In genomic region chr3:97970929-97971460, GRCh38 we compare ENCODE assay signal across 8 cellular contexts. TPM values are rescaled to one million over a fixed set of nuclear protein-coding genes. Genes with fewer than 3 reads are reported as not detected.
DNase-seq lines count a peak whose midpoint lies in the region; ATAC-seq and TF ChIP-seq lines count a peak whose summit lies in the region.

No MANE protein-coding gene starts in this region.

- TF ChIP-seq RAD21 in liver (IDR thresholded peaks at IDR 0.05): no peak

- DNase-seq in left ventricle myocardium inferior: no peak
- no peak for DNase-seq in Right ventricle myocardium inferior (ENCODE audit: missing footprints)
- no peak for DNase-seq in activated T-helper 1 cell treated with anti-CD3 and anti-CD28 coated beads, Interleukin-12 subunit alpha, Interleukin-12 subunit beta, Interleukin-2, Interleukin-4 antibody, amounts not matched to agents 30 ng/mL and 10 ng/mL and 1 ng/mL, durations not matched to agents 14 hours and 24 hours and 36 hours (ENCODE audit: low spot score)
- no peak for DNase-seq in stimulated activated CD4-positive, alpha-beta T cell treated with anti-CD3 and anti-CD28 coated beads, Interleukin-2, amount 100 ng/mL, for 48 hours
- no peak for DNase-seq in pons (ENCODE audit: low spot score)
- DNase-seq in stimulated activated CD4-positive, alpha-beta T cell treated with anti-CD3 and anti-CD28 coated beads, Interleukin-4, amount 100 ng/mL, for 24 hours: no peak
- DNase-seq in AG08396 (ENCODE audit: low spot score): no peak

- peaks cover 95% of the 10 kb centered on the region for H3K4me1 Mint-ChIP-seq in activated T-helper 1 cell treated with anti-CD3 and anti-CD28 coated beads, Interleukin-12 subunit alpha, Interleukin-12 subunit beta, Interleukin-2, Interleukin-4 antibody, amounts not matched to agents 30 ng/mL and 10 ng/mL and 1 ng/mL, durations not matched to agents 14 hours and 24 hours and 36 hours (ENCODE audit: low read depth)

- H3K4me3 Mint-ChIP-seq in activated T-helper 1 cell treated with anti-CD3 and anti-CD28 coated beads, Interleukin-12 subunit alpha, Interleukin-12 subunit beta, Interleukin-2, Interleukin-4 antibody, amounts not matched to agents 30 ng/mL and 10 ng/mL and 1 ng/mL, durations not matched to agents 14 hours and 24 hours and 36 hours: peak overlapping the region; percentile 97

- WGBS in liver: 86% methylated on average over 9 of the region's 9 CpGs

- H3K4me1 ChIP-seq in left ventricle myocardium inferior (peaks cover 34% of the 10 kb centered on the region), liver (ENCODE audit: control insufficient read depth in 4 of 4, insufficient read depth in 4 of 4, low read length in 3 of 4) (peaks cover 0 to 20% (median 4%) of the 10 kb centered on the region in 4 donors)

- TF ChIP-seq CTCF in left ventricle myocardium inferior (IDR thresholded peaks at IDR 0.05; ENCODE audit: borderline replicate concordance) (no peak), liver (IDR thresholded peaks at IDR 0.05; ENCODE audit: low read depth, low read length, missing input control) (no peak)

- H3K27me3 ChIP-seq in left ventricle myocardium inferior (ENCODE audit: low read depth) (no peaks in the 10 kb centered on the region), liver (ENCODE audit: control insufficient read depth in 4 of 4, insufficient read depth in 4 of 4, low read length in 3 of 4) (no peaks in the 10 kb centered on the region)

- H3K9me3 Mint-ChIP-seq in activated T-helper 1 cell treated with anti-CD3 and anti-CD28 coated beads, Interleukin-12 subunit alpha, Interleukin-12 subunit beta, Interleukin-2, Interleukin-4 antibody, amounts not matched to agents 30 ng/mL and 10 ng/mL and 1 ng/mL, durations not matched to agents 14 hours and 24 hours and 36 hours: peaks cover 5% of the 10 kb centered on the region

- H3K9me3 ChIP-seq in left ventricle myocardium inferior (replicated peaks): no peaks in the 10 kb centered on the region
- H3K9me3 ChIP-seq in liver (ENCODE audit: control insufficient read depth in 4 of 4, low read length in 3 of 4): no peaks in the 10 kb centered on the region

- H3K36me3 Mint-ChIP-seq in activated T-helper 1 cell treated with anti-CD3 and anti-CD28 coated beads, Interleukin-12 subunit alpha, Interleukin-12 subunit beta, Interleukin-2, Interleukin-4 antibody, amounts not matched to agents 30 ng/mL and 10 ng/mL and 1 ng/mL, durations not matched to agents 14 hours and 24 hours and 36 hours (ENCODE audit: low read depth): peaks cover 37% of the 10 kb centered on the region

- H3K36me3 ChIP-seq in left ventricle myocardium inferior: no peaks in the 10 kb centered on the region
- H3K36me3 ChIP-seq in liver (ENCODE audit: control insufficient read depth in 4 of 4, insufficient read depth in 3 of 4, low read depth in 1 of 4, low read length in 3 of 4): peaks cover 0 to 5% (median 4%) of the 10 kb centered on the region in 4 donors

- H3K9ac ChIP-seq in liver (ENCODE audit: low read depth in 1 of 2, low read length in 2 of 2): peak overlapping the region; percentile 78 to 79

- H3K4me3 ChIP-seq in left ventricle myocardium inferior (peak overlapping the region; percentile 79), liver (ENCODE audit: low read depth in 1 of 3, low read length in 3 of 3) (peak overlapping the region; percentile 70 to 93 (median 75))

- H3K27me3 Mint-ChIP-seq in activated T-helper 1 cell treated with anti-CD3 and anti-CD28 coated beads, Interleukin-12 subunit alpha, Interleukin-12 subunit beta, Interleukin-2, Interleukin-4 antibody, amounts not matched to agents 30 ng/mL and 10 ng/mL and 1 ng/mL, durations not matched to agents 14 hours and 24 hours and 36 hours (ENCODE audit: insufficient read depth): no peaks in the 10 kb centered on the region

- H3K27ac ChIP-seq in left ventricle myocardium inferior (replicated peaks): peak overlapping the region; percentile 86
- H3K27ac ChIP-seq in liver (ENCODE audit: low read depth in 1 of 2, low read length in 2 of 2): peak overlapping the region; percentile 67 to 89

- no peak for ATAC-seq in Right ventricle myocardium inferior

- H3K27ac Mint-ChIP-seq in activated T-helper 1 cell treated with anti-CD3 and anti-CD28 coated beads, Interleukin-12 subunit alpha, Interleukin-12 subunit beta, Interleukin-2, Interleukin-4 antibody, amounts not matched to agents 30 ng/mL and 10 ng/mL and 1 ng/mL, durations not matched to agents 14 hours and 24 hours and 36 hours: peak overlapping the region; percentile 99

- intact Hi-C loops in left ventricle myocardium inferior (cut with micrococcal nuclease) (no loop called here), Right ventricle myocardium inferior (cut with DNase I) (loop anchor here (5.0 kb wide), 2 partner anchors 46 to 149 kb away; partner anchors contain the start of gene CRYBG3)
- intact Hi-C loops in activated T-helper 1 cell treated with anti-CD3 and anti-CD28 coated beads, Interleukin-12 subunit alpha, Interleukin-12 subunit beta, Interleukin-2, Interleukin-4 antibody, amounts not matched to agents 30 ng/mL and 10 ng/mL and 1 ng/mL, durations not matched to agents 14 hours and 24 hours and 36 hours (cut with micrococcal nuclease): loop anchor here (1.0 to 5.0 kb wide), 5 partner anchors 36 to 178 kb away; partner anchors contain the start of gene CRYBG3

TF ChIP-seq in liver, 16 proteins besides CTCF, POLR2A, EP300 and RAD21:
- TF ChIP-seq EGR1 (IDR thresholded peaks at IDR 0.05; ENCODE audit: low read depth in 2 of 2): no peak
- TF ChIP-seq HNF4G (IDR thresholded peaks at IDR 0.05): no peak
- no peak for TF ChIP-seq MAX (IDR thresholded peaks at IDR 0.05)
- no peak for TF ChIP-seq FOXA1 (IDR thresholded peaks at IDR 0.05)
- TF ChIP-seq YY1 (IDR thresholded peaks at IDR 0.05): no peak
- no peak for TF ChIP-seq TAF1 (conservative IDR thresholded peaks at IDR 0.05)
- TF ChIP-seq RXRA (IDR thresholded peaks at IDR 0.05): no peak
- no peak for TF ChIP-seq HNF4A (conservative IDR thresholded peaks at IDR 0.05)
- no peak for TF ChIP-seq SP1 (IDR thresholded peaks at IDR 0.05)
- TF ChIP-seq REST (IDR thresholded peaks at IDR 0.05): no peak
- TF ChIP-seq GABPA (IDR thresholded peaks at IDR 0.05 in 1 of 2, conservative IDR thresholded peaks at IDR 0.05 in 1 of 2): no peak
- no peak for TF ChIP-seq ATF3 (IDR thresholded peaks at IDR 0.05)
- no peak for TF ChIP-seq NR2F2 (IDR thresholded peaks at IDR 0.05)
- TF ChIP-seq JUND (IDR thresholded peaks at IDR 0.05): no peak
- no peak for TF ChIP-seq FOXA2 (IDR thresholded peaks at IDR 0.05)
- TF ChIP-seq ZBTB33 (IDR thresholded peaks at IDR 0.05): no peak

RNA-seq across cellular contexts. Expression of gene RIOX2, which starts 1.2 kb away (rescaled TPM):
- total RNA-seq in left ventricle myocardium inferior (9.5 TPM), Right ventricle myocardium inferior (13.2 TPM), liver (10 to 100 TPM in 1 of 2 donors, 1 to 10 TPM in 1; 8.2 to 19.9 TPM)
- 85.4 and 90.9 TPM in 2 replicates for total RNA-seq in activated T-helper 1 cell treated with anti-CD3 and anti-CD28 coated beads, Interleukin-12 subunit alpha, Interleukin-12 subunit beta, Interleukin-2, Interleukin-4 antibody, amounts not matched to agents 30 ng/mL and 10 ng/mL and 1 ng/mL, durations not matched to agents 14 hours and 24 hours and 36 hours
- polyA plus RNA-seq in liver: 10 to 100 TPM in 1 of 2 donors, 1 to 10 TPM in 1; 9.9 to 12.0 TPM
